1 cellular context compared by ENCODE assay signal in the genomic region with DNA sequence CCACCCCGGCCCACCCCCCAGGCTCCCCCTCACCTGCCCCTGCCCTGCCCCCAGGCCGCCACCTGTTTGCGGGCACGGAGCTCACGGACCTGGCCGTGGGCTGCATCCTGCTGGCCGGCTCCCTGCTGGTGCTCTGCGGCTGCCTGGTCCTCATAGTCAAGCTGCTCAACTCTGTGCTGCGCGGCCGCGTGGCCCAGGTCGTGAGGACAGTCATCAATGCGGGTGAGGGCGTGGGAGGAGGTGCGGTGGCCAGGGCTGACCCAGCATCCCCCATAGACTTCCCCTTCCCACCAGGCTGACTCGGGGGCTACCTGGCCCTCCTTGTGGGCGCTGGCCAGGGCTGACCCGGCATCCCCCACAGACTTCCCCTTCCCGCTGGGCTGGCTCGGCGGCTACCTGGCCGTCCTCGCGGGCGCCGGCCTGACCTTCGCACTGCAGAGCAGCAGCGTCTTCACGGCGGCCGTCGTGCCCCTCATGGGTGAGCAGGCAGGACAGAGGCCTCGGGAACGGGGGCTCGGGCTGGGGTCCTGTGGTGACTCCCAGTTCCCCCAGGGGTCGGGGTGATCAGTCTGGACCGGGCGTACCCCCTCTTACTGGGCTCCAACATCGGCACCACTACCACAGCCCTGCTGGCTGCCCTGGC.
TF ChIP-seq lines count a peak whose summit lies in the region.

No MANE protein-coding gene starts in this region.

TF ChIP-seq in HepG2, 621 proteins besides CTCF, POLR2A, EP300 and RAD21 (continued from another document):
- no peak for TF ChIP-seq NRL (CRISPR knock-in tag; IDR thresholded peaks at IDR 0.05; ENCODE audit: borderline replicate concordance)
- TF ChIP-seq ELF3 (CRISPR knock-in tag; IDR thresholded peaks at IDR 0.05): no peak
- TF ChIP-seq ZNF747 (CRISPR knock-in tag; IDR thresholded peaks at IDR 0.05; ENCODE audit: borderline replicate concordance): no peak
- 0 out of 2 replicates have a peak, but pooled peaks have one; percentile 26 for TF ChIP-seq ZBTB7A (CRISPR knock-in tag; IDR thresholded peaks at IDR 0.05)
- TF ChIP-seq, protein P1, sequence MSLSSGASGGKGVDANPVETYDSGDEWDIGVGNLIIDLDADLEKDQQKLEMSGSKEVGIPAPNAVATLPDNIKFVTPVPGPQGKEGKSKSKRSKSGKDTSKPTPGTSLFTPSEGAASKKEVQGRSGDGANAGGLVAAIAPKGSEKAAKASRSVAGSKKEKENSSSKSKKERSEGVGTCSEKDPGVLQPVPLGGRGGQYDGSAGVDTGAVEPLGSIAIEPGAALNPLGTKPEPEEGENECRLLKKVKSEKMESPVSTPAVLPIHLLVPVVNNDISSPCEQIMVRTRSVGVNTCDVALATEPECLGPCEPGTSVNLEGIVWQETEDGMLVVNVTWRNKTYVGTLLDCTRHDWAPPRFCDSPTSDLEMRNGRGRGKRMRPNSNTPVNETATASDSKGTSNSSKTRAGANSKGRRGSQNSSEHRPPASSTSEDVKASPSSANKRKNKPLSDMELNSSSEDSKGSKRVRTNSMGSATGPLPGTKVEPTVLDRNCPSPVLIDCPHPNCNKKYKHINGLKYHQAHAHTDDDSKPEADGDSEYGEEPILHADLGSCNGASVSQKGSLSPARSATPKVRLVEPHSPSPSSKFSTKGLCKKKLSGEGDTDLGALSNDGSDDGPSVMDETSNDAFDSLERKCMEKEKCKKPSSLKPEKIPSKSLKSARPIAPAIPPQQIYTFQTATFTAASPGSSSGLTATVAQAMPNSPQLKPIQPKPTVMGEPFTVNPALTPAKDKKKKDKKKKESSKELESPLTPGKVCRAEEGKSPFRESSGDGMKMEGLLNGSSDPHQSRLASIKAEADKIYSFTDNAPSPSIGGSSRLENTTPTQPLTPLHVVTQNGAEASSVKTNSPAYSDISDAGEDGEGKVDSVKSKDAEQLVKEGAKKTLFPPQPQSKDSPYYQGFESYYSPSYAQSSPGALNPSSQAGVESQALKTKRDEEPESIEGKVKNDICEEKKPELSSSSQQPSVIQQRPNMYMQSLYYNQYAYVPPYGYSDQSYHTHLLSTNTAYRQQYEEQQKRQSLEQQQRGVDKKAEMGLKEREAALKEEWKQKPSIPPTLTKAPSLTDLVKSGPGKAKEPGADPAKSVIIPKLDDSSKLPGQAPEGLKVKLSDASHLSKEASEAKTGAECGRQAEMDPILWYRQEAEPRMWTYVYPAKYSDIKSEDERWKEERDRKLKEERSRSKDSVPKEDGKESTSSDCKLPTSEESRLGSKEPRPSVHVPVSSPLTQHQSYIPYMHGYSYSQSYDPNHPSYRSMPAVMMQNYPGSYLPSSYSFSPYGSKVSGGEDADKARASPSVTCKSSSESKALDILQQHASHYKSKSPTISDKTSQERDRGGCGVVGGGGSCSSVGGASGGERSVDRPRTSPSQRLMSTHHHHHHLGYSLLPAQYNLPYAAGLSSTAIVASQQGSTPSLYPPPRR (CRISPR knock-in tag; IDR thresholded peaks at IDR 0.05; ENCODE audit: borderline replicate concordance): no peak; the same call in 1 of the 2 replicates
- TF ChIP-seq, protein P2, sequence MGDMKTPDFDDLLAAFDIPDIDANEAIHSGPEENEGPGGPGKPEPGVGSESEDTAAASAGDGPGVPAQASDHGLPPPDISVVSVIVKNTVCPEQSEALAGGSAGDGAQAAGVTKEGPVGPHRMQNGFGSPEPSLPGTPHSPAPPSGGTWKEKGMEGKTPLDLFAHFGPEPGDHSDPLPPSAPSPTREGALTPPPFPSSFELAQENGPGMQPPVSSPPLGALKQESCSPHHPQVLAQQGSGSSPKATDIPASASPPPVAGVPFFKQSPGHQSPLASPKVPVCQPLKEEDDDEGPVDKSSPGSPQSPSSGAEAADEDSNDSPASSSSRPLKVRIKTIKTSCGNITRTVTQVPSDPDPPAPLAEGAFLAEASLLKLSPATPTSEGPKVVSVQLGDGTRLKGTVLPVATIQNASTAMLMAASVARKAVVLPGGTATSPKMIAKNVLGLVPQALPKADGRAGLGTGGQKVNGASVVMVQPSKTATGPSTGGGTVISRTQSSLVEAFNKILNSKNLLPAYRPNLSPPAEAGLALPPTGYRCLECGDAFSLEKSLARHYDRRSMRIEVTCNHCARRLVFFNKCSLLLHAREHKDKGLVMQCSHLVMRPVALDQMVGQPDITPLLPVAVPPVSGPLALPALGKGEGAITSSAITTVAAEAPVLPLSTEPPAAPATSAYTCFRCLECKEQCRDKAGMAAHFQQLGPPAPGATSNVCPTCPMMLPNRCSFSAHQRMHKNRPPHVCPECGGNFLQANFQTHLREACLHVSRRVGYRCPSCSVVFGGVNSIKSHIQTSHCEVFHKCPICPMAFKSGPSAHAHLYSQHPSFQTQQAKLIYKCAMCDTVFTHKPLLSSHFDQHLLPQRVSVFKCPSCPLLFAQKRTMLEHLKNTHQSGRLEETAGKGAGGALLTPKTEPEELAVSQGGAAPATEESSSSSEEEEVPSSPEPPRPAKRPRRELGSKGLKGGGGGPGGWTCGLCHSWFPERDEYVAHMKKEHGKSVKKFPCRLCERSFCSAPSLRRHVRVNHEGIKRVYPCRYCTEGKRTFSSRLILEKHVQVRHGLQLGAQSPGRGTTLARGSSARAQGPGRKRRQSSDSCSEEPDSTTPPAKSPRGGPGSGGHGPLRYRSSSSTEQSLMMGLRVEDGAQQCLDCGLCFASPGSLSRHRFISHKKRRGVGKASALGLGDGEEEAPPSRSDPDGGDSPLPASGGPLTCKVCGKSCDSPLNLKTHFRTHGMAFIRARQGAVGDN (CRISPR knock-in tag; IDR thresholded peaks at IDR 0.05): peak; percentile 83
- peak; percentile 64 for TF ChIP-seq ZFY (CRISPR knock-in tag; IDR thresholded peaks at IDR 0.05)
- peak; percentile 30 for TF ChIP-seq HNRNPK (IDR thresholded peaks at IDR 0.05; ENCODE audit: low read depth, low read length, poor library complexity, severe bottlenecking)
- 0 out of 2 replicates have a peak, but pooled peaks have one; percentile 51 for TF ChIP-seq HNRNPL (IDR thresholded peaks at IDR 0.05; ENCODE audit: low read depth, low read length)
- 0 out of 2 replicates have a peak, but pooled peaks have one; percentile 14 for TF ChIP-seq GTF3A (CRISPR knock-in tag; conservative IDR thresholded peaks at IDR 0.05)
- TF ChIP-seq SALL1 (CRISPR knock-in tag; IDR thresholded peaks at IDR 0.05): 0 out of 2 replicates have a peak, but pooled peaks have one; percentile 24
- TF ChIP-seq, protein P3, sequence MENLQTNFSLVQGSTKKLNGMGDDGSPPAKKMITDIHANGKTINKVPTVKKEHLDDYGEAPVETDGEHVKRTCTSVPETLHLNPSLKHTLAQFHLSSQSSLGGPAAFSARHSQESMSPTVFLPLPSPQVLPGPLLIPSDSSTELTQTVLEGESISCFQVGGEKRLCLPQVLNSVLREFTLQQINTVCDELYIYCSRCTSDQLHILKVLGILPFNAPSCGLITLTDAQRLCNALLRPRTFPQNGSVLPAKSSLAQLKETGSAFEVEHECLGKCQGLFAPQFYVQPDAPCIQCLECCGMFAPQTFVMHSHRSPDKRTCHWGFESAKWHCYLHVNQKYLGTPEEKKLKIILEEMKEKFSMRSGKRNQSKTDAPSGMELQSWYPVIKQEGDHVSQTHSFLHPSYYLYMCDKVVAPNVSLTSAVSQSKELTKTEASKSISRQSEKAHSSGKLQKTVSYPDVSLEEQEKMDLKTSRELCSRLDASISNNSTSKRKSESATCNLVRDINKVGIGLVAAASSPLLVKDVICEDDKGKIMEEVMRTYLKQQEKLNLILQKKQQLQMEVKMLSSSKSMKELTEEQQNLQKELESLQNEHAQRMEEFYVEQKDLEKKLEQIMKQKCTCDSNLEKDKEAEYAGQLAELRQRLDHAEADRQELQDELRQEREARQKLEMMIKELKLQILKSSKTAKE (CRISPR knock-in tag; IDR thresholded peaks at IDR 0.05; ENCODE audit: borderline replicate concordance): 0 out of 2 replicates have a peak, but pooled peaks have one; percentile 20
- 0 out of 2 replicates have a peak, but pooled peaks have one; percentile 15 for TF ChIP-seq PHF8 (CRISPR knock-in tag; IDR thresholded peaks at IDR 0.05)
- TF ChIP-seq GABPB1 (CRISPR knock-in tag; IDR thresholded peaks at IDR 0.05): peak; percentile 52; the same call in 1 of the 2 replicates
- no peak for TF ChIP-seq RORA (CRISPR knock-in tag; IDR thresholded peaks at IDR 0.05)
- TF ChIP-seq HNF4A (CRISPR knock-in tag; IDR thresholded peaks at IDR 0.05): peak; percentile 52
- no peak for TF ChIP-seq RBAK (CRISPR knock-in tag; IDR thresholded peaks at IDR 0.05)
- TF ChIP-seq ZNF777 (CRISPR knock-in tag; IDR thresholded peaks at IDR 0.05): peak; percentile 70
- TF ChIP-seq YEATS4 (CRISPR knock-in tag; IDR thresholded peaks at IDR 0.05; ENCODE audit: borderline replicate concordance): no peak
- TF ChIP-seq, protein P4, sequence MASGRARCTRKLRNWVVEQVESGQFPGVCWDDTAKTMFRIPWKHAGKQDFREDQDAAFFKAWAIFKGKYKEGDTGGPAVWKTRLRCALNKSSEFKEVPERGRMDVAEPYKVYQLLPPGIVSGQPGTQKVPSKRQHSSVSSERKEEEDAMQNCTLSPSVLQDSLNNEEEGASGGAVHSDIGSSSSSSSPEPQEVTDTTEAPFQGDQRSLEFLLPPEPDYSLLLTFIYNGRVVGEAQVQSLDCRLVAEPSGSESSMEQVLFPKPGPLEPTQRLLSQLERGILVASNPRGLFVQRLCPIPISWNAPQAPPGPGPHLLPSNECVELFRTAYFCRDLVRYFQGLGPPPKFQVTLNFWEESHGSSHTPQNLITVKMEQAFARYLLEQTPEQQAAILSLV (CRISPR knock-in tag; IDR thresholded peaks at IDR 0.05; ENCODE audit: borderline replicate concordance): peak; percentile 28; the same call in 1 of the 2 replicates
- TF ChIP-seq BRD4 (CRISPR knock-in tag; IDR thresholded peaks at IDR 0.05): 0 out of 2 replicates have a peak, but pooled peaks have one; percentile 55
- TF ChIP-seq PITX1 (CRISPR knock-in tag; IDR thresholded peaks at IDR 0.05): 0 out of 2 replicates have a peak, but pooled peaks have one; percentile 24
- peak; percentile 58 for TF ChIP-seq IKZF4 (CRISPR knock-in tag; IDR thresholded peaks at IDR 0.05; ENCODE audit: borderline replicate concordance, low read depth, not compliant biosample characterization)
- 0 out of 2 replicates have a peak, but pooled peaks have one; percentile 38 for TF ChIP-seq ZNF564 (CRISPR knock-in tag; IDR thresholded peaks at IDR 0.05)
- TF ChIP-seq MYC (CRISPR knock-in tag; IDR thresholded peaks at IDR 0.05; ENCODE audit: borderline replicate concordance): peak; percentile 50; the same call in 1 of the 2 replicates
- peak; percentile 42 for TF ChIP-seq ZFX (CRISPR knock-in tag; IDR thresholded peaks at IDR 0.05; ENCODE audit: low read depth)
- TF ChIP-seq TCF12 (IDR thresholded peaks at IDR 0.05): no peak
- TF ChIP-seq TCF12 (CRISPR knock-in tag; IDR thresholded peaks at IDR 0.05): no peak
- no peak for TF ChIP-seq ZNF136 (CRISPR knock-in tag; IDR thresholded peaks at IDR 0.05; ENCODE audit: low read depth)
- no peak for TF ChIP-seq ZNF550 (CRISPR knock-in tag; IDR thresholded peaks at IDR 0.05; ENCODE audit: borderline replicate concordance)
TF ChIP-seq in HepG2: peak in this region for 41.
